ENCODE assay signal across 1 cellular context in the genomic region with DNA sequence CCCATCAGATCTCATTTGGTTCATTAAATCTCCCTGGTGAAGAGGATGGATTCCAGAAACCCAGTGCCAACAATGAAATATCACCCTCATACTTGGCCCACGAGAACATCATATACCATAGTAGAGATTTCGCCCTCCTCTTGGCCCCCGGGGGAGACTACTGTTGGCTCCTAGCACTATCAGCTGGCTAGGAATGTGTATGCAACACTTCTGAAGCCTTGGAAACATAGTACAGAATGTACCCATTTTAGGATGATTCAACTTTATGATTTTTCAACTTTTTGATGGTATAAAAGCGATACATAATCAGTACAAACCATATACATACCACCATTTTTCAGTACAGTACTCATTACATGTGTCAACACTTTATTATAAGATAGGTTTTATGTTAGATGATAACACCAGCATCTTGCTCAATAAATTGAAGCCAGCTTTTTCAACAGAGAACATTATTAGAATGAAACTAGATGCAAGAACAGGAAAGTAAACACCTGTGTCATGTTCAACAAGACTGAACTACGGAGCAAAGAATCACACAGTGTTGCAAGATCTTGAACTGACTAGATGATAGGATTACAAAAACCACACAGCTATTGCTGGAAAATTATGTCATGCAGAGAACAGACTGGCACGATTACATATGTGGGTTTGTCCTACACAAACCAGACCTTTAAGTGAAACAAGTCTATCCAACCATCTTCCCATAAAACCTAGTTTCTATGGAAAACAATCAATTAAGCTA.
TF ChIP-seq lines count a peak whose summit lies in the region.

No MANE protein-coding gene starts in this region.

TF ChIP-seq in HepG2, 621 proteins besides CTCF, POLR2A, EP300 and RAD21 (continued from another document):
- TF ChIP-seq, protein P1, sequence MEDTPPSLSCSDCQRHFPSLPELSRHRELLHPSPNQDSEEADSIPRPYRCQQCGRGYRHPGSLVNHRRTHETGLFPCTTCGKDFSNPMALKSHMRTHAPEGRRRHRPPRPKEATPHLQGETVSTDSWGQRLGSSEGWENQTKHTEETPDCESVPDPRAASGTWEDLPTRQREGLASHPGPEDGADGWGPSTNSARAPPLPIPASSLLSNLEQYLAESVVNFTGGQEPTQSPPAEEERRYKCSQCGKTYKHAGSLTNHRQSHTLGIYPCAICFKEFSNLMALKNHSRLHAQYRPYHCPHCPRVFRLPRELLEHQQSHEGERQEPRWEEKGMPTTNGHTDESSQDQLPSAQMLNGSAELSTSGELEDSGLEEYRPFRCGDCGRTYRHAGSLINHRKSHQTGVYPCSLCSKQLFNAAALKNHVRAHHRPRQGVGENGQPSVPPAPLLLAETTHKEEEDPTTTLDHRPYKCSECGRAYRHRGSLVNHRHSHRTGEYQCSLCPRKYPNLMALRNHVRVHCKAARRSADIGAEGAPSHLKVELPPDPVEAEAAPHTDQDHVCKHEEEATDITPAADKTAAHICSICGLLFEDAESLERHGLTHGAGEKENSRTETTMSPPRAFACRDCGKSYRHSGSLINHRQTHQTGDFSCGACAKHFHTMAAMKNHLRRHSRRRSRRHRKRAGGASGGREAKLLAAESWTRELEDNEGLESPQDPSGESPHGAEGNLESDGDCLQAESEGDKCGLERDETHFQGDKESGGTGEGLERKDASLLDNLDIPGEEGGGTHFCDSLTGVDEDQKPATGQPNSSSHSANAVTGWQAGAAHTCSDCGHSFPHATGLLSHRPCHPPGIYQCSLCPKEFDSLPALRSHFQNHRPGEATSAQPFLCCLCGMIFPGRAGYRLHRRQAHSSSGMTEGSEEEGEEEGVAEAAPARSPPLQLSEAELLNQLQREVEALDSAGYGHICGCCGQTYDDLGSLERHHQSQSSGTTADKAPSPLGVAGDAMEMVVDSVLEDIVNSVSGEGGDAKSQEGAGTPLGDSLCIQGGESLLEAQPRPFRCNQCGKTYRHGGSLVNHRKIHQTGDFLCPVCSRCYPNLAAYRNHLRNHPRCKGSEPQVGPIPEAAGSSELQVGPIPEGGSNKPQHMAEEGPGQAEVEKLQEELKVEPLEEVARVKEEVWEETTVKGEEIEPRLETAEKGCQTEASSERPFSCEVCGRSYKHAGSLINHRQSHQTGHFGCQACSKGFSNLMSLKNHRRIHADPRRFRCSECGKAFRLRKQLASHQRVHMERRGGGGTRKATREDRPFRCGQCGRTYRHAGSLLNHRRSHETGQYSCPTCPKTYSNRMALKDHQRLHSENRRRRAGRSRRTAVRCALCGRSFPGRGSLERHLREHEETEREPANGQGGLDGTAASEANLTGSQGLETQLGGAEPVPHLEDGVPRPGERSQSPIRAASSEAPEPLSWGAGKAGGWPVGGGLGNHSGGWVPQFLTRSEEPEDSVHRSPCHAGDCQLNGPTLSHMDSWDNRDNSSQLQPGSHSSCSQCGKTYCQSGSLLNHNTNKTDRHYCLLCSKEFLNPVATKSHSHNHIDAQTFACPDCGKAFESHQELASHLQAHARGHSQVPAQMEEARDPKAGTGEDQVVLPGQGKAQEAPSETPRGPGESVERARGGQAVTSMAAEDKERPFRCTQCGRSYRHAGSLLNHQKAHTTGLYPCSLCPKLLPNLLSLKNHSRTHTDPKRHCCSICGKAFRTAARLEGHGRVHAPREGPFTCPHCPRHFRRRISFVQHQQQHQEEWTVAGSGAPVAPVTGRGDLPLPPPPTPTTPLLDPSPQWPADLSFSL (CRISPR knock-in tag; IDR thresholded peaks at IDR 0.05): peak; percentile 48; the same call in 1 of the 2 replicates
- no peak for TF ChIP-seq ZNF672 (CRISPR knock-in tag; IDR thresholded peaks at IDR 0.05)
- TF ChIP-seq, protein P2, sequence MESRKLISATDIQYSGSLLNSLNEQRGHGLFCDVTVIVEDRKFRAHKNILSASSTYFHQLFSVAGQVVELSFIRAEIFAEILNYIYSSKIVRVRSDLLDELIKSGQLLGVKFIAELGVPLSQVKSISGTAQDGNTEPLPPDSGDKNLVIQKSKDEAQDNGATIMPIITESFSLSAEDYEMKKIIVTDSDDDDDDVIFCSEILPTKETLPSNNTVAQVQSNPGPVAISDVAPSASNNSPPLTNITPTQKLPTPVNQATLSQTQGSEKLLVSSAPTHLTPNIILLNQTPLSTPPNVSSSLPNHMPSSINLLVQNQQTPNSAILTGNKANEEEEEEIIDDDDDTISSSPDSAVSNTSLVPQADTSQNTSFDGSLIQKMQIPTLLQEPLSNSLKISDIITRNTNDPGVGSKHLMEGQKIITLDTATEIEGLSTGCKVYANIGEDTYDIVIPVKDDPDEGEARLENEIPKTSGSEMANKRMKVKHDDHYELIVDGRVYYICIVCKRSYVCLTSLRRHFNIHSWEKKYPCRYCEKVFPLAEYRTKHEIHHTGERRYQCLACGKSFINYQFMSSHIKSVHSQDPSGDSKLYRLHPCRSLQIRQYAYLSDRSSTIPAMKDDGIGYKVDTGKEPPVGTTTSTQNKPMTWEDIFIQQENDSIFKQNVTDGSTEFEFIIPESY (CRISPR knock-in tag; IDR thresholded peaks at IDR 0.05): no peak
- no peak for TF ChIP-seq ZNF121 (CRISPR knock-in tag; IDR thresholded peaks at IDR 0.05)
- TF ChIP-seq ZKSCAN1 (IDR thresholded peaks at IDR 0.05; ENCODE audit: low read length): no peak
- TF ChIP-seq THAP11 (CRISPR knock-in tag; IDR thresholded peaks at IDR 0.05): 0 out of 2 replicates have a peak, but pooled peaks have one; percentile 36
- peak; percentile 53; the same call in 1 of the 2 replicates for TF ChIP-seq MIER3 (CRISPR knock-in tag; IDR thresholded peaks at IDR 0.05; ENCODE audit: borderline replicate concordance)
- TF ChIP-seq, protein P3, sequence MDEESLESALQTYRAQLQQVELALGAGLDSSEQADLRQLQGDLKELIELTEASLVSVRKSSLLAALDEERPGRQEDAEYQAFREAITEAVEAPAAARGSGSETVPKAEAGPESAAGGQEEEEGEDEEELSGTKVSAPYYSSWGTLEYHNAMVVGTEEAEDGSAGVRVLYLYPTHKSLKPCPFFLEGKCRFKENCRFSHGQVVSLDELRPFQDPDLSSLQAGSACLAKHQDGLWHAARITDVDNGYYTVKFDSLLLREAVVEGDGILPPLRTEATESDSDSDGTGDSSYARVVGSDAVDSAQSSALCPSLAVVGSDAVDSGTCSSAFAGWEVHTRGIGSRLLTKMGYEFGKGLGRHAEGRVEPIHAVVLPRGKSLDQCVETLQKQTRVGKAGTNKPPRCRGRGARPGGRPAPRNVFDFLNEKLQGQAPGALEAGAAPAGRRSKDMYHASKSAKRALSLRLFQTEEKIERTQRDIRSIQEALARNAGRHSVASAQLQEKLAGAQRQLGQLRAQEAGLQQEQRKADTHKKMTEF (CRISPR knock-in tag; IDR thresholded peaks at IDR 0.05): peak; percentile 62; the same call in 1 of the 2 replicates
- TF ChIP-seq ZSCAN21 (CRISPR knock-in tag; IDR thresholded peaks at IDR 0.05; ENCODE audit: borderline replicate concordance): no peak
- TF ChIP-seq, protein P4, sequence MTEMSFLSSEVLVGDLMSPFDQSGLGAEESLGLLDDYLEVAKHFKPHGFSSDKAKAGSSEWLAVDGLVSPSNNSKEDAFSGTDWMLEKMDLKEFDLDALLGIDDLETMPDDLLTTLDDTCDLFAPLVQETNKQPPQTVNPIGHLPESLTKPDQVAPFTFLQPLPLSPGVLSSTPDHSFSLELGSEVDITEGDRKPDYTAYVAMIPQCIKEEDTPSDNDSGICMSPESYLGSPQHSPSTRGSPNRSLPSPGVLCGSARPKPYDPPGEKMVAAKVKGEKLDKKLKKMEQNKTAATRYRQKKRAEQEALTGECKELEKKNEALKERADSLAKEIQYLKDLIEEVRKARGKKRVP (CRISPR knock-in tag; IDR thresholded peaks at IDR 0.05): peak in 1 of 2 experiments; percentile 87; a peak in 2 of 4 replicates
- no peak for TF ChIP-seq HNRNPK (IDR thresholded peaks at IDR 0.05; ENCODE audit: low read depth, low read length, poor library complexity, severe bottlenecking)
- TF ChIP-seq ZNF12 (CRISPR knock-in tag; IDR thresholded peaks at IDR 0.05): peak; percentile 60
- TF ChIP-seq, protein P5, sequence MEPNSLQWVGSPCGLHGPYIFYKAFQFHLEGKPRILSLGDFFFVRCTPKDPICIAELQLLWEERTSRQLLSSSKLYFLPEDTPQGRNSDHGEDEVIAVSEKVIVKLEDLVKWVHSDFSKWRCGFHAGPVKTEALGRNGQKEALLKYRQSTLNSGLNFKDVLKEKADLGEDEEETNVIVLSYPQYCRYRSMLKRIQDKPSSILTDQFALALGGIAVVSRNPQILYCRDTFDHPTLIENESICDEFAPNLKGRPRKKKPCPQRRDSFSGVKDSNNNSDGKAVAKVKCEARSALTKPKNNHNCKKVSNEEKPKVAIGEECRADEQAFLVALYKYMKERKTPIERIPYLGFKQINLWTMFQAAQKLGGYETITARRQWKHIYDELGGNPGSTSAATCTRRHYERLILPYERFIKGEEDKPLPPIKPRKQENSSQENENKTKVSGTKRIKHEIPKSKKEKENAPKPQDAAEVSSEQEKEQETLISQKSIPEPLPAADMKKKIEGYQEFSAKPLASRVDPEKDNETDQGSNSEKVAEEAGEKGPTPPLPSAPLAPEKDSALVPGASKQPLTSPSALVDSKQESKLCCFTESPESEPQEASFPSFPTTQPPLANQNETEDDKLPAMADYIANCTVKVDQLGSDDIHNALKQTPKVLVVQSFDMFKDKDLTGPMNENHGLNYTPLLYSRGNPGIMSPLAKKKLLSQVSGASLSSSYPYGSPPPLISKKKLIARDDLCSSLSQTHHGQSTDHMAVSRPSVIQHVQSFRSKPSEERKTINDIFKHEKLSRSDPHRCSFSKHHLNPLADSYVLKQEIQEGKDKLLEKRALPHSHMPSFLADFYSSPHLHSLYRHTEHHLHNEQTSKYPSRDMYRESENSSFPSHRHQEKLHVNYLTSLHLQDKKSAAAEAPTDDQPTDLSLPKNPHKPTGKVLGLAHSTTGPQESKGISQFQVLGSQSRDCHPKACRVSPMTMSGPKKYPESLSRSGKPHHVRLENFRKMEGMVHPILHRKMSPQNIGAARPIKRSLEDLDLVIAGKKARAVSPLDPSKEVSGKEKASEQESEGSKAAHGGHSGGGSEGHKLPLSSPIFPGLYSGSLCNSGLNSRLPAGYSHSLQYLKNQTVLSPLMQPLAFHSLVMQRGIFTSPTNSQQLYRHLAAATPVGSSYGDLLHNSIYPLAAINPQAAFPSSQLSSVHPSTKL (CRISPR knock-in tag; IDR thresholded peaks at IDR 0.05): peak; percentile 62; the same call in 1 of the 2 replicates
- no peak for TF ChIP-seq SAFB2 (CRISPR knock-in tag; IDR thresholded peaks at IDR 0.05; ENCODE audit: borderline replicate concordance, low read depth)
- TF ChIP-seq HMG20A (CRISPR knock-in tag; IDR thresholded peaks at IDR 0.05; ENCODE audit: borderline replicate concordance): peak; percentile 59; the same call in 1 of the 2 replicates
- no peak for TF ChIP-seq KDM1A (CRISPR knock-in tag; IDR thresholded peaks at IDR 0.05)
- TF ChIP-seq KAT8 (CRISPR knock-in tag; IDR thresholded peaks at IDR 0.05): 0 out of 2 replicates have a peak, but pooled peaks have one; percentile 30
- peak; percentile 71 for TF ChIP-seq SKI (IDR thresholded peaks at IDR 0.05; ENCODE audit: partially characterized antibody)
- TF ChIP-seq NRL (CRISPR knock-in tag; IDR thresholded peaks at IDR 0.05; ENCODE audit: borderline replicate concordance): no peak
- no peak for TF ChIP-seq SOX6 (IDR thresholded peaks at IDR 0.05)
- 0 out of 2 replicates have a peak, but pooled peaks have one; percentile 23 for TF ChIP-seq SOX6 (CRISPR knock-in tag; IDR thresholded peaks at IDR 0.05)
- TF ChIP-seq RXRB (CRISPR knock-in tag; IDR thresholded peaks at IDR 0.05; ENCODE audit: borderline replicate concordance): peak; percentile 10; the same call in 1 of the 2 replicates
- no peak for TF ChIP-seq RBAK (CRISPR knock-in tag; IDR thresholded peaks at IDR 0.05)
- no peak for TF ChIP-seq FOXP1 (IDR thresholded peaks at IDR 0.05)
- TF ChIP-seq FOXP1 (CRISPR knock-in tag; IDR thresholded peaks at IDR 0.05): peak; percentile 42
- peak; percentile 65; the same call in 1 of the 2 replicates for TF ChIP-seq ZNF3 (CRISPR knock-in tag; IDR thresholded peaks at IDR 0.05)
- TF ChIP-seq, protein P6, sequence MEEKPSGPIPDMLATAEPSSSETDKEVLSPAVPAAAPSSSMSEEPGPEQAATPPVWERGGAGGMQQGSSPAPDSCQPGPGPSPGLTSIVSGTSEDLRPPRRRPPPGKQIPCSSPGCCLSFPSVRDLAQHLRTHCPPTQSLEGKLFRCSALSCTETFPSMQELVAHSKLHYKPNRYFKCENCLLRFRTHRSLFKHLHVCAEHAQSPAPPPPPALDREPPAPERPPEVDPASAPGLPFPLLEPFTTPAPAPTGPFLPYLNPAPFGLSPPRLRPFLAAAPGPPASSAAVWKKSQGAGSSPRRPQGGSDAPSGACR (CRISPR knock-in tag; IDR thresholded peaks at IDR 0.05): no peak
- 0 out of 2 replicates have a peak, but pooled peaks have one; percentile 64 for TF ChIP-seq ZBTB21 (CRISPR knock-in tag; IDR thresholded peaks at IDR 0.05)
